ENCODE assay signal across 12 cellular contexts in genomic region chr1:55209247-55209646, GRCh38. TPM values are rescaled to one million over a fixed set of nuclear protein-coding genes. Genes with fewer than 3 reads are reported as not detected.
DNase-seq lines count a peak whose midpoint lies in the region; ATAC-seq and TF ChIP-seq lines count a peak whose summit lies in the region.
"Had no signal": no experiment of that assay in that cellular context is flagged by ENCODE, and none has a peak within 500 bp of the region (broad histone marks: within the 10 kb centered on the region; RNA-seq: fewer than 3 reads in every experiment).

No MANE protein-coding gene starts in this region.

- RAD21 ChIA-PET in HCT116 (lab: Charles Lee; ENCODE audit: low non-redundant PET in 1 of 2, low total read pairs in 2 of 2, uncharacterized antibody in 2 of 2, unreplicated experiment in 2 of 2), result no interaction called here

- TF ChIP-seq CTCF in HCT116 (IDR thresholded peaks at IDR 0.05 in 2 of 3, conservative IDR thresholded peaks at IDR 0.05 in 1 of 3; ENCODE audit: borderline replicate concordance in 1 of 3, insufficient read depth in 1 of 3, low read depth in 2 of 3, low read length in 2 of 3), result no peak
- no peak for TF ChIP-seq CTCF in mucosa of descending colon (IDR thresholded peaks at IDR 0.05)

- no peak for TF ChIP-seq POLR2A in HCT116 (IDR thresholded peaks at IDR 0.05; ENCODE audit: borderline replicate concordance, extremely low read depth, insufficient read depth, insufficient read length)

- H2AFZ ChIP-seq in HCT116 (ENCODE audit: low read depth, low read length, poor library complexity, severe bottlenecking), result no peak overlapping the region

- TF ChIP-seq RAD21 in HCT116 (IDR thresholded peaks at IDR 0.05; ENCODE audit: low read depth), result no peak

- DNase-seq in EH (ENCODE audit: low read depth), result peak; percentile 32
- DNase-seq in HCT116 (ENCODE audit: low read depth, low spot score), result no peak
- no peak for DNase-seq in T-cell
- DNase-seq in mucosa of descending colon, result no peak
- DNase-seq in left lobe of liver (ENCODE audit: low spot score), result no peak
- DNase-seq: foreskin keratinocyte, NCI-H510A treated with DMSO at 0.1 percent for 48 hours, nephron progenitor cell, T1000 had no signal

- peaks cover 78 to 86% (median 86%) of the 10 kb centered on the region in 3 donors for H3K4me1 Mint-ChIP-seq in T-cell

- H3K36me3 ChIP-seq in HCT116 (ENCODE audit: control insufficient read depth in 1 of 2, insufficient read depth in 2 of 2, low read length in 2 of 2), result no peaks in the 10 kb centered on the region
- H3K36me3 ChIP-seq in mucosa of descending colon (ENCODE audit: low read depth), result no peaks in the 10 kb centered on the region

- H3K9ac ChIP-seq in HCT116 (ENCODE audit: low read length), result no peak overlapping the region

- H3K4me1 ChIP-seq in HCT116 (ENCODE audit: control insufficient read depth in 1 of 2, insufficient read depth in 2 of 2, low read length in 2 of 2) (peaks cover 0 to 11% of the 10 kb centered on the region in 2 experiments; a peak in 3 of 4 replicates), mucosa of descending colon (ENCODE audit: low read depth) (peaks cover 30% of the 10 kb centered on the region)

- H3K27ac ChIP-seq in HCT116 (ENCODE audit: low read depth, low read length), result no peak overlapping the region
- H3K27ac ChIP-seq: foreskin keratinocyte had no signal

- peaks cover 12% of the 10 kb centered on the region for H3K36me3 Mint-ChIP-seq in T-cell

- no peak overlapping the region for H3K4me3 ChIP-seq in HCT116 (replicated peaks in 1 of 2; ENCODE audit: low read depth in 1 of 2, low read length in 2 of 2)
- no peak overlapping the region for H3K4me3 ChIP-seq in mucosa of descending colon

- ATAC-seq in HCT116, result 0 out of 2 replicates have a peak, but pooled peaks have one; percentile 46
- no peak for ATAC-seq in T-cell (replicated peaks in 1 of 4)
- ATAC-seq in mucosa of descending colon, result peak; percentile 16
- no peak for ATAC-seq in HG03095 (IDR thresholded peaks at IDR 0.05; ENCODE audit: unreplicated experiment)
- ATAC-seq in GM21423 (IDR thresholded peaks at IDR 0.05; ENCODE audit: unreplicated experiment), result no peak
- ATAC-seq in left lobe of liver, result no peak
- ATAC-seq in activated CD4-positive, CD25-positive, alpha-beta regulatory T cell treated with anti-CD3 and anti-CD28 coated beads, Interleukin-2, amount 50 U/mL, for 24 hours, result no peak
- ATAC-seq: foreskin keratinocyte had no signal

- intact Hi-C loops in HCT116 (cut with micrococcal nuclease), result no loop called here
- intact Hi-C loops in mucosa of descending colon (cut with DNase I, micrococcal nuclease), result no loop called here

- peak overlapping the region in 1 of 2 donors; percentile 0 for H3K27ac Mint-ChIP-seq in T-cell
- H3K27ac Mint-ChIP-seq: nephron progenitor cell had no signal

- no peak overlapping the region for H3K4me2 ChIP-seq in HCT116 (ENCODE audit: low read length)

- H3K9me2 ChIP-seq in HCT116 (ENCODE audit: insufficient read depth), result no peaks in the 10 kb centered on the region

- POLR2A ChIA-PET in HCT116 (lab: Charles Lee), result no interaction called here
- POLR2A ChIA-PET in T-cell (lab: Charles Lee), result interaction anchor here in 1 of 2 donors (1.1 kb wide), 1 partner anchor 9 kb away, joined by 5 read pairs; no protein-coding TSS in a partner anchor

- H3K9me3 ChIP-seq in HCT116 (ENCODE audit: control insufficient read depth in 1 of 2, insufficient read depth in 1 of 2, low read depth in 1 of 2, low read length in 2 of 2) (no peaks in the 10 kb centered on the region), mucosa of descending colon (no peaks in the 10 kb centered on the region)

- BruUV-seq in HCT116 (replicated peaks; lab: Mats Ljungman, UMichigan), result no TSS peak

- CTCF ChIA-PET in HCT116 (lab: Charles Lee) (no interaction called here), T-cell (lab: Charles Lee) (interaction anchor here (0.6 to 1.6 kb wide), 5 partner anchors 9 to 73 kb away, joined by 3 to 5 read pairs (median 4); no protein-coding TSS in a partner anchor)

- peaks cover 100% of the 10 kb centered on the region for H3K79me2 ChIP-seq in HCT116 (ENCODE audit: insufficient read depth, low read length)

- no peaks in the 10 kb centered on the region for H3K27me3 Mint-ChIP-seq in T-cell

- peak overlapping the region in 2 of 3 donors; percentile 43 to 97 for H3K4me3 Mint-ChIP-seq in T-cell
- H3K4me3 Mint-ChIP-seq: nephron progenitor cell had no signal

- peaks cover 3% of the 10 kb centered on the region; the same call in 1 of the 2 replicates for H4K20me1 ChIP-seq in HCT116 (ENCODE audit: insufficient read depth)

- H3K9me3 Mint-ChIP-seq in T-cell, result no peaks in the 10 kb centered on the region
- H3K9me3 Mint-ChIP-seq: nephron progenitor cell had no signal

- no peaks in the 10 kb centered on the region for H3K27me3 ChIP-seq in HCT116 (ENCODE audit: insufficient read depth, low read length)
- H3K27me3 ChIP-seq: foreskin keratinocyte had no signal

TF ChIP-seq in HCT116, 20 proteins besides CTCF, POLR2A, EP300 and RAD21:
- no peak for TF ChIP-seq ELF1 (IDR thresholded peaks at IDR 0.05; ENCODE audit: borderline replicate concordance, low read depth)
- TF ChIP-seq ATF3 (IDR thresholded peaks at IDR 0.05), result no peak
- no peak for TF ChIP-seq FOSL1 (IDR thresholded peaks at IDR 0.05; ENCODE audit: low read depth)
- TF ChIP-seq YY1 (IDR thresholded peaks at IDR 0.05; ENCODE audit: extremely low read depth, insufficient replicate concordance, low read depth, low read length), result no peak

RNA-seq across cellular contexts. Expression of gene USP24, which starts 5.9 kb away (rescaled TPM):
- total RNA-seq in HCT116 (2021; ENCODE audit: unreplicated experiment), result 34.2 TPM
- 12.0 and 12.8 TPM in 2 replicates for polyA plus RNA-seq in HCT116 (2012)
- total RNA-seq in T-cell, result 10 to 100 TPM; 58.9 to 90.7 (median 64.0) TPM
- total RNA-seq in mucosa of descending colon, result 10 to 100 TPM; 35.5 to 51.1 (median 46.2) TPM
- 17.7 TPM for total RNA-seq in left lobe of liver

Comparison
In these comparisons a context has a peak if more than half of its experiments do, and no peak if none do; other contexts are left out.
1. ATAC-seq: peak in HCT116 (single experiment) and mucosa of descending colon (single experiment); none in T-cell (0 of 4), HG03095 (single experiment), GM21423 (single experiment), left lobe of liver (single experiment) and activated CD4-positive, CD25-positive, alpha-beta regulatory T cell treated with anti-CD3 and anti-CD28 coated beads, Interleukin-2, amount 50 U/mL, for 24 hours (0 of 2).